13 cellular contexts compared by ENCODE assay signal in the genomic region with DNA sequence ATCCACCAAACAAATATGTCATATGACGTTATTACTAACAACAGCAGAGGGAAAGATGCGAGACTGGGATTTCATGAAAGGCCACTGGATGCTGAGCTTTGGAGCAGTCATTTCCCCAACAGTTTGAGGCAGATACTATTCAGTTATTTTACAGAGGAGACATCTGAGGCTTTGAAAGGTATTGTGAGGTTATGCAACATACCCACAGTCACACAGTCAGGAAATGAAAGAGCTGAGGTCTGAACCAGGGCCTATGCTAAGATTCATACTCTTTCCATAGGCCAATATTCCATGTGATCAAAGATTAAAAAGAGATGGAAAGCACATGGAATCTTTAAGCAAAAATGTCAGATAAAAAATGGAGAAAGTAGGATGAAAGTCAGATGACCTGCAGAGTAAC.
"Had no signal": no experiment of that assay in that cellular context is flagged by ENCODE, and none has a peak within 500 bp of the region (broad histone marks: within the 10 kb centered on the region; RNA-seq: fewer than 3 reads in every experiment).

No MANE protein-coding gene starts in this region.

- H3K9me3 ChIP-seq: breast epithelium, gastroesophageal sphincter, left ventricle myocardium inferior, ovary, stomach, thoracic aorta had no signal

- H3K4me1 ChIP-seq: breast epithelium had no signal

- H3K36me3 ChIP-seq: breast epithelium, gastroesophageal sphincter, left ventricle myocardium inferior, ovary, thoracic aorta had no signal

- H3K27me3 ChIP-seq: breast epithelium, gastroesophageal sphincter, ovary, stomach had no signal

- H3K27ac ChIP-seq: breast epithelium, gastroesophageal sphincter, left ventricle myocardium inferior, ovary, stomach, thoracic aorta had no signal

- FAIRE-seq: keratinocyte had no signal

- DNase-seq: activated CD4-positive, alpha-beta T cell treated with anti-CD3 and anti-CD28 coated beads, Interleukin-2, amount 50 U/mL, for 4 hours; activated CD4-positive, CD25-positive, alpha-beta regulatory T cell treated with anti-CD3 and anti-CD28 coated beads, Interleukin-2, amount 50 U/mL, for 72 hours; activated effector memory CD4-positive, alpha-beta T cell treated with anti-CD3 and anti-CD28 coated beads, Interleukin-2, amount 50 U/mL, for 16 hours; activated T-cell treated with anti-CD3 and anti-CD28 coated beads, Interleukin-2, amount 50 U/mL, for 1 hour; left ventricle myocardium inferior; ovary; stimulated activated CD4-positive, alpha-beta T cell treated with anti-CD3 and anti-CD28 coated beads, Interleukin-15, amount 100 ng/mL, for 24 hours; stimulated activated CD4-positive, alpha-beta T cell treated with anti-CD3 and anti-CD28 coated beads, Interleukin-4, amount 100 ng/mL, for 4 hours; stomach had no signal

- ATAC-seq: gastroesophageal sphincter had no signal

- H3K4me3 ChIP-seq: breast epithelium, gastroesophageal sphincter, left ventricle myocardium inferior, ovary, stomach, thoracic aorta had no signal
